In genomic region chr2:204109681-204110080, GRCh38 we compare ENCODE assay signal across 11 cellular contexts.
DNase-seq lines count a peak whose midpoint lies in the region; ATAC-seq and TF ChIP-seq lines count a peak whose summit lies in the region.
"Had no signal": no experiment of that assay in that cellular context is flagged by ENCODE, and none has a peak within 500 bp of the region (broad histone marks: within the 10 kb centered on the region; RNA-seq: fewer than 3 reads in every experiment).

No MANE protein-coding gene starts in this region.

- H3K9me3 ChIP-seq in OCI-LY3 (ENCODE audit: insufficient read depth, low read length) (no peaks in the 10 kb centered on the region), duodenal mucosa (ENCODE audit: control insufficient read depth in 1 of 2, low read length in 2 of 2) (no peaks in the 10 kb centered on the region), parathyroid adenoma (ENCODE audit: control insufficient read depth, low read length) (no peaks in the 10 kb centered on the region), ascending aorta (no peaks in the 10 kb centered on the region)
- H3K9me3 ChIP-seq: stomach had no signal

- DNase-seq in ascending aorta (ENCODE audit: low spot score in 2 of 2) (no peak), progenitor cell of endocrine pancreas (ENCODE audit: low spot score, unreplicated experiment) (no peak), RKO (ENCODE audit: low spot score) (no peak), NCI-H187 (lab: John Stamatoyannopoulos, UW) (no peak)
- DNase-seq: NCI-H446 treated with DMSO at 0.1 percent for 48 hours had no signal

- no peaks in the 10 kb centered on the region for H3K9me3 Mint-ChIP-seq in progenitor cell of endocrine pancreas (ENCODE audit: low read depth)

- no peak overlapping the region for H3K4me3 Mint-ChIP-seq in progenitor cell of endocrine pancreas (ENCODE audit: low read depth)

- peaks cover 45% of the 10 kb centered on the region for H3K4me1 ChIP-seq in OCI-LY3 (ENCODE audit: low read length)
- H3K4me1 ChIP-seq in duodenal mucosa (ENCODE audit: control insufficient read depth in 1 of 2, insufficient read depth in 2 of 2, low read length in 2 of 2) = peaks cover 22 to 28% of the 10 kb centered on the region in 2 donors
- peaks cover 27% of the 10 kb centered on the region for H3K4me1 ChIP-seq in parathyroid adenoma
- peaks cover 0 to 7% of the 10 kb centered on the region in 2 donors for H3K4me1 ChIP-seq in ascending aorta

- no peaks in the 10 kb centered on the region for H4K20me1 ChIP-seq in OCI-LY3 (ENCODE audit: insufficient read depth, low read length)

- no peaks in the 10 kb centered on the region for H3K79me2 ChIP-seq in OCI-LY3 (ENCODE audit: low read length)
- H3K79me2 ChIP-seq in parathyroid adenoma = no peaks in the 10 kb centered on the region
- H3K79me2 ChIP-seq: hepatocyte had no signal

- H3K9ac ChIP-seq in OCI-LY3 (ENCODE audit: low read length) (peak overlapping the region; percentile 36; the same call in 1 of the 2 replicates), duodenal mucosa (ENCODE audit: low read depth in 1 of 2, low read length in 2 of 2) (no peak overlapping the region), parathyroid adenoma (no peak overlapping the region)

- intact Hi-C loops in ascending aorta (cut with DNase I) = no loop called here

- H3K27me3 Mint-ChIP-seq in progenitor cell of endocrine pancreas = peaks cover 4% of the 10 kb centered on the region

- H3K4me2 ChIP-seq in OCI-LY3 (ENCODE audit: low read length) = peak overlapping the region; percentile 99
- peak overlapping the region; percentile 43 for H3K4me2 ChIP-seq in parathyroid adenoma (ENCODE audit: low read length)
- H3K4me2 ChIP-seq: hepatocyte had no signal

- H3K4me1 Mint-ChIP-seq in progenitor cell of endocrine pancreas (ENCODE audit: low read depth) = peaks cover 35% of the 10 kb centered on the region

- H3K27ac ChIP-seq in OCI-LY3 (ENCODE audit: low read length) (no peak overlapping the region), duodenal mucosa (ENCODE audit: low read depth, low read length) (no peak overlapping the region), parathyroid adenoma (peak overlapping the region; percentile 74), ascending aorta (no peak overlapping the region)

- no peaks in the 10 kb centered on the region for H3K36me3 Mint-ChIP-seq in progenitor cell of endocrine pancreas (ENCODE audit: insufficient read depth)

- peak; percentile 10 for ATAC-seq in GM21576 (IDR thresholded peaks at IDR 0.05; ENCODE audit: unreplicated experiment)

- H3K27me3 ChIP-seq in OCI-LY3 (ENCODE audit: low read depth, low read length) = no peaks in the 10 kb centered on the region
- H3K27me3 ChIP-seq in duodenal mucosa (ENCODE audit: control insufficient read depth in 1 of 2, insufficient read depth in 2 of 2, low read length in 2 of 2) = no peaks in the 10 kb centered on the region
- H3K27me3 ChIP-seq in parathyroid adenoma (ENCODE audit: control insufficient read depth, insufficient read depth, low read length) = no peaks in the 10 kb centered on the region
- no peaks in the 10 kb centered on the region for H3K27me3 ChIP-seq in ascending aorta
- H3K27me3 ChIP-seq: hepatocyte, stomach had no signal

- H3K4me3 ChIP-seq in OCI-LY3 (ENCODE audit: low read length) (peak overlapping the region; percentile 50; the same call in 1 of the 2 replicates), duodenal mucosa (ENCODE audit: low read depth in 1 of 2, low read length in 2 of 2) (peak overlapping the region; percentile 8), parathyroid adenoma (ENCODE audit: low read depth, low read length) (peak overlapping the region; percentile 21), ascending aorta (no peak overlapping the region)
- H3K4me3 ChIP-seq: hepatocyte, stomach had no signal

- no peaks in the 10 kb centered on the region for H3K36me3 ChIP-seq in OCI-LY3 (replicated peaks; ENCODE audit: low read depth, low read length)
- H3K36me3 ChIP-seq in duodenal mucosa (ENCODE audit: control insufficient read depth in 1 of 2, insufficient read depth in 2 of 2, low read length in 2 of 2) = no peaks in the 10 kb centered on the region
- H3K36me3 ChIP-seq in parathyroid adenoma (ENCODE audit: control insufficient read depth, insufficient read depth, low read length) = no peaks in the 10 kb centered on the region
- no peaks in the 10 kb centered on the region for H3K36me3 ChIP-seq in ascending aorta
- H3K36me3 ChIP-seq: stomach had no signal

- H2AFZ ChIP-seq in OCI-LY3 (ENCODE audit: low read depth, low read length) = peak overlapping the region; percentile 96; the same call in 1 of the 2 replicates
- H2AFZ ChIP-seq in parathyroid adenoma = peak overlapping the region; percentile 77
- H2AFZ ChIP-seq: hepatocyte had no signal

- no peak overlapping the region for H3K27ac Mint-ChIP-seq in progenitor cell of endocrine pancreas

- no peak for TF ChIP-seq CTCF in OCI-LY3 (IDR thresholded peaks at IDR 0.05; ENCODE audit: low read depth, low read length)
- TF ChIP-seq CTCF in parathyroid adenoma (IDR thresholded peaks at IDR 0.05) = no peak
- TF ChIP-seq CTCF in ascending aorta (IDR thresholded peaks at IDR 0.05) = no peak
- no peak for TF ChIP-seq CTCF in progenitor cell of endocrine pancreas (IDR thresholded peaks at IDR 0.05; ENCODE audit: unreplicated experiment)

Comparison
In these comparisons a context has a peak if more than half of its experiments do, and no peak if none do; other contexts are left out.
1. H3K4me3 ChIP-seq: peak in OCI-LY3 (single experiment), duodenal mucosa (2 of 2) and parathyroid adenoma (single experiment); none in ascending aorta (0 of 2).